ENCODE assay signal across 29 cellular contexts in genomic region chr7:103823084-103823483, GRCh38.
"Had no signal": no experiment of that assay in that cellular context is flagged by ENCODE, and none has a peak within 500 bp of the region (broad histone marks: within the 10 kb centered on the region; RNA-seq: fewer than 3 reads in every experiment).

No MANE protein-coding gene starts in this region.

- H3K9me3 ChIP-seq: colonic mucosa, esophagus squamous epithelium, gastrocnemius medialis, gastroesophageal sphincter had no signal

- H3K27ac ChIP-seq: colonic mucosa, coronary artery, dorsolateral prefrontal cortex, epithelial cell of prostate, esophagus muscularis mucosa, esophagus squamous epithelium, foreskin keratinocyte, gastrocnemius medialis, gastroesophageal sphincter, heart left ventricle, heart right ventricle had no signal

- ATAC-seq: effector memory CD8-positive, alpha-beta T cell; esophagus mucosa; foreskin keratinocyte; gastrocnemius medialis; gastroesophageal sphincter; heart left ventricle; heart right ventricle had no signal

- H3K27ac Mint-ChIP-seq: dendritic cell treated with granulocyte-macrophage colony-stimulating factor and Interleukin-4, amounts not matched to agents 40 ng/mL and 50 ng/mL, for 4 days; effector memory CD8-positive, alpha-beta T cell; endodermal cell had no signal

- H3K4me3 Mint-ChIP-seq: dendritic cell treated with granulocyte-macrophage colony-stimulating factor and Interleukin-4, amounts not matched to agents 40 ng/mL and 50 ng/mL, for 4 days; effector memory CD8-positive, alpha-beta T cell; endodermal cell had no signal

- H3K36me3 ChIP-seq: colonic mucosa, esophagus muscularis mucosa, esophagus squamous epithelium, gastrocnemius medialis, gastroesophageal sphincter, heart left ventricle, heart right ventricle had no signal

- H3K27me3 Mint-ChIP-seq: dendritic cell treated with granulocyte-macrophage colony-stimulating factor and Interleukin-4, amounts not matched to agents 40 ng/mL and 50 ng/mL, for 4 days; effector memory CD8-positive, alpha-beta T cell had no signal

- FAIRE-seq: colon, endometrium, endothelial cell of umbilical vein, frontal cortex had no signal

- H3K4me1 ChIP-seq: colonic mucosa, esophagus muscularis mucosa, esophagus squamous epithelium, foreskin keratinocyte, gastrocnemius medialis, gastroesophageal sphincter, heart left ventricle, heart right ventricle had no signal

- H3K27me3 ChIP-seq: colonic mucosa, esophagus muscularis mucosa, esophagus squamous epithelium, foreskin keratinocyte, gastrocnemius medialis, gastroesophageal sphincter, heart left ventricle, heart right ventricle had no signal

- H3K9me3 Mint-ChIP-seq: dendritic cell treated with granulocyte-macrophage colony-stimulating factor and Interleukin-4, amounts not matched to agents 40 ng/mL and 50 ng/mL, for 4 days; effector memory CD8-positive, alpha-beta T cell had no signal

- DNase-seq: colonic mucosa; cortex of kidney; dermis blood vessel endothelial cell; dorsolateral prefrontal cortex; effector CD4-positive, alpha-beta T cell; effector CD8-positive, alpha-beta T cell; effector memory CD4-positive, alpha-beta T cell; effector memory CD8-positive, alpha-beta T cell; endodermal cell; erythroblast; esophagus squamous epithelium; foreskin fibroblast; foreskin keratinocyte; foreskin melanocyte; gastrocnemius medialis; glutamatergic neuron; head of caudate nucleus; heart left ventricle; heart right ventricle had no signal

- H3K4me3 ChIP-seq: colonic mucosa, coronary artery, dorsolateral prefrontal cortex, esophagus muscularis mucosa, esophagus squamous epithelium, gastrocnemius medialis, gastroesophageal sphincter, heart left ventricle, heart right ventricle had no signal
